In the genomic region with DNA sequence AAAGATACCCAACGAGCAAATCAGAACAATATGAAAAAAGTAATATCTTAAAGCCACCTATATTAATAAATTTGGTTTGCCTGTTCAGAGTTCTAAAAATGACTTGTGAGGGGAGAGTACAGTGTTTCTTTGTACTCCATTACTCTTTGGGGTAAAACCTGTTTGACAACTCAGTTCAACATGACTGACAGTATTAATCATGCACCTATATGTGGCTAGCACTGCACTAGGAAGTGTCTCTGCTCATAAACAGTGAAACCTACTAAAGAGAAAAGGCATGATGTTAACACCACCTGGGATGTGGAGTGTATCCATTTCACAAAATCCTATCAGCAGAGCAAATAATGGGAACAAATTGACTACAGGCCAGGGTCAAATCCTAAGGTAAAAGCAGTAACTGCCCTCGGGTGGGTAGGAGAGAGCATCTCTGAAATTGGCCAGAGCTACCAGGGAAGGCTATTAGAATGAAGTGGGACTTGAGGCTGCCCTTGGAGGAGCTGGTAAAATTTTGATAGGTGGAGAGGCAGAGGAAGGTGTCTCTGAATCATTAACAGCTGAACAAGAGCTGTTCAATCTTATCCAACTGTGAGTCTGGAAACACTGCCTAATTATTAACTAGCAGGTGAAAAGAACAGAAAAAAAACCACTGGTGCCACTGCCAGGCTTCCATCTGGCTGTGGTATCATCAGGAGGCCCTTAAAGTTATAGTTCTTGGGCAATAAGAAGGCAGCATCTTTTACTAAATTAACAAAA, we compare ENCODE assay signal across 11 cellular contexts.
DNase-seq lines count a peak whose midpoint lies in the region; ATAC-seq and TF ChIP-seq lines count a peak whose summit lies in the region.
"Had no signal": no experiment of that assay in that cellular context is flagged by ENCODE, and none has a peak within 500 bp of the region (broad histone marks: within the 10 kb centered on the region; RNA-seq: fewer than 3 reads in every experiment).

No MANE protein-coding gene starts in this region.

- H3K4me3 Mint-ChIP-seq in activated T-helper 1 cell treated with anti-CD3 and anti-CD28 coated beads, Interleukin-12 subunit alpha, Interleukin-12 subunit beta, Interleukin-2, Interleukin-4 antibody, amounts not matched to agents 30 ng/mL and 10 ng/mL and 1 ng/mL, durations not matched to agents 14 hours and 24 hours and 36 hours, result no peak overlapping the region

- H3K36me3 ChIP-seq in lung (ENCODE audit: control insufficient read depth in 2 of 2, insufficient read depth in 2 of 2, low read length in 2 of 2), result no peaks in the 10 kb centered on the region
- H3K36me3 ChIP-seq: prostate gland had no signal

- H3K27me3 Mint-ChIP-seq in activated T-helper 1 cell treated with anti-CD3 and anti-CD28 coated beads, Interleukin-12 subunit alpha, Interleukin-12 subunit beta, Interleukin-2, Interleukin-4 antibody, amounts not matched to agents 30 ng/mL and 10 ng/mL and 1 ng/mL, durations not matched to agents 14 hours and 24 hours and 36 hours (ENCODE audit: insufficient read depth), result peaks cover 5% of the 10 kb centered on the region

- H3K4me1 Mint-ChIP-seq in activated T-helper 1 cell treated with anti-CD3 and anti-CD28 coated beads, Interleukin-12 subunit alpha, Interleukin-12 subunit beta, Interleukin-2, Interleukin-4 antibody, amounts not matched to agents 30 ng/mL and 10 ng/mL and 1 ng/mL, durations not matched to agents 14 hours and 24 hours and 36 hours (ENCODE audit: low read depth), result no peaks in the 10 kb centered on the region

- no peaks in the 10 kb centered on the region for H3K27me3 ChIP-seq in lung (ENCODE audit: control insufficient read depth, insufficient read depth)

- TF ChIP-seq CTCF in lung (IDR thresholded peaks at IDR 0.05; ENCODE audit: control extremely low read depth, extremely low read depth), result no peak

- 33 to 45% methylated on average over 2 of the region's 2 CpGs for WGBS in lung, 2 donors

- peak; percentile 74 for ATAC-seq in GM18511 (IDR thresholded peaks at IDR 0.05; ENCODE audit: unreplicated experiment)
- peak; percentile 49 for ATAC-seq in HG02678 (IDR thresholded peaks at IDR 0.05; ENCODE audit: unreplicated experiment)
- peak; percentile 27 for ATAC-seq in lung (ENCODE audit: insufficient read depth, low FRiP score)

- no peak overlapping the region for H3K27ac Mint-ChIP-seq in activated T-helper 1 cell treated with anti-CD3 and anti-CD28 coated beads, Interleukin-12 subunit alpha, Interleukin-12 subunit beta, Interleukin-2, Interleukin-4 antibody, amounts not matched to agents 30 ng/mL and 10 ng/mL and 1 ng/mL, durations not matched to agents 14 hours and 24 hours and 36 hours

- no peak overlapping the region for H3K4me3 ChIP-seq in lung
- H3K4me3 ChIP-seq: prostate gland had no signal

- H3K27ac ChIP-seq in lung (ENCODE audit: low read depth in 1 of 2, low read length in 1 of 2), result no peak overlapping the region
- H3K27ac ChIP-seq: prostate gland had no signal

- DNase-seq in NCI-H446 treated with DMSO at 0.1 percent for 48 hours (lab: John Stamatoyannopoulos, UW) (peak; percentile 13), lung (ENCODE audit: low spot score) (no peak), 8988T (no peak), posterior cingulate gyrus (no peak)
- no peak for DNase-seq in activated CD4-positive, alpha-beta T cell treated with anti-CD3 and anti-CD28 coated beads, Interleukin-2, amount 50 U/mL, for 4 hours
- DNase-seq in activated T-helper 1 cell treated with anti-CD3 and anti-CD28 coated beads, Interleukin-12 subunit alpha, Interleukin-12 subunit beta, Interleukin-2, Interleukin-4 antibody, amounts not matched to agents 30 ng/mL and 10 ng/mL and 1 ng/mL, durations not matched to agents 14 hours and 24 hours and 36 hours (ENCODE audit: low spot score), result no peak
- DNase-seq: DND-41, SHP77 had no signal

- intact Hi-C loops in posterior cingulate gyrus (cut with DNase I), result no loop called here
- intact Hi-C loops in activated T-helper 1 cell treated with anti-CD3 and anti-CD28 coated beads, Interleukin-12 subunit alpha, Interleukin-12 subunit beta, Interleukin-2, Interleukin-4 antibody, amounts not matched to agents 30 ng/mL and 10 ng/mL and 1 ng/mL, durations not matched to agents 14 hours and 24 hours and 36 hours (cut with micrococcal nuclease), result no loop called here

- H3K4me1 ChIP-seq in lung (ENCODE audit: control insufficient read depth in 2 of 2, insufficient read depth in 2 of 2, low read length in 2 of 2), result no peaks in the 10 kb centered on the region
- H3K4me1 ChIP-seq: prostate gland had no signal

- H3K9me3 ChIP-seq in lung (ENCODE audit: control insufficient read depth in 2 of 2, insufficient read depth in 1 of 2, low read length in 1 of 2), result no peaks in the 10 kb centered on the region
- H3K9me3 ChIP-seq: prostate gland had no signal

- no peaks in the 10 kb centered on the region for H3K36me3 Mint-ChIP-seq in activated T-helper 1 cell treated with anti-CD3 and anti-CD28 coated beads, Interleukin-12 subunit alpha, Interleukin-12 subunit beta, Interleukin-2, Interleukin-4 antibody, amounts not matched to agents 30 ng/mL and 10 ng/mL and 1 ng/mL, durations not matched to agents 14 hours and 24 hours and 36 hours (ENCODE audit: low read depth)

- H3K9me3 Mint-ChIP-seq in activated T-helper 1 cell treated with anti-CD3 and anti-CD28 coated beads, Interleukin-12 subunit alpha, Interleukin-12 subunit beta, Interleukin-2, Interleukin-4 antibody, amounts not matched to agents 30 ng/mL and 10 ng/mL and 1 ng/mL, durations not matched to agents 14 hours and 24 hours and 36 hours, result no peaks in the 10 kb centered on the region
